Comparison of ENCODE assay signal across 8 cellular contexts in genomic region chr3:125519678-125520562, GRCh38. TPM values are rescaled to one million over a fixed set of nuclear protein-coding genes. Genes with fewer than 3 reads are reported as not detected.
DNase-seq lines count a peak whose midpoint lies in the region; ATAC-seq and TF ChIP-seq lines count a peak whose summit lies in the region.

TSS of gene SNX4 (minus strand) at chr3:125520202. CDS start at chr3:125520172, 30 bp downstream.

- ATAC-seq in GM19328 (IDR thresholded peaks at IDR 0.05; ENCODE audit: unreplicated experiment), result peak; percentile 85
- peak; percentile 65 for ATAC-seq in HG03469 (IDR thresholded peaks at IDR 0.05; ENCODE audit: unreplicated experiment)
- peak; percentile 97 for ATAC-seq in left colon

- no peaks in the 10 kb centered on the region for H3K27me3 Mint-ChIP-seq in activated CD4-positive, alpha-beta T cell treated with anti-CD3 and anti-CD28 coated beads, Interleukin-2, amount 10 ng/mL, durations not matched to agents 24 days and 14 days

- peak within 1 kb of the TSS; percentile 96 for H3K4me3 Mint-ChIP-seq in activated CD4-positive, alpha-beta T cell treated with anti-CD3 and anti-CD28 coated beads, Interleukin-2, amount 10 ng/mL, durations not matched to agents 24 days and 14 days

- peak within 1 kb of the TSS; percentile 87 for H3K27ac Mint-ChIP-seq in activated CD4-positive, alpha-beta T cell treated with anti-CD3 and anti-CD28 coated beads, Interleukin-2, amount 10 ng/mL, durations not matched to agents 24 days and 14 days

- no peaks in the 10 kb centered on the region for H3K27me3 ChIP-seq in BLaER1
- no peaks in the 10 kb centered on the region for H3K27me3 ChIP-seq in colonic mucosa

- peaks cover 24% of the 10 kb centered on the region for H3K4me1 Mint-ChIP-seq in activated CD4-positive, alpha-beta T cell treated with anti-CD3 and anti-CD28 coated beads, Interleukin-2, amount 10 ng/mL, durations not matched to agents 24 days and 14 days

- H4K20me1 ChIP-seq in BLaER1, result peaks cover 46% of the 10 kb centered on the region

- H3K4me3 ChIP-seq in BLaER1, result peak within 1 kb of the TSS; percentile 86
- peak within 1 kb of the TSS; percentile 98 for H3K4me3 ChIP-seq in colonic mucosa

- peak within 1 kb of the TSS; percentile 88 for H3K4me2 ChIP-seq in BLaER1

- no peak for TF ChIP-seq CTCF in colonic mucosa (IDR thresholded peaks at IDR 0.05)

- H3K36me3 ChIP-seq in BLaER1 (peaks cover 28% of the 10 kb centered on the region), colonic mucosa (no peaks in the 10 kb centered on the region)

- intact Hi-C loops in activated CD4-positive, alpha-beta T cell treated with anti-CD3 and anti-CD28 coated beads, Interleukin-2, amount 10 ng/mL, durations not matched to agents 24 days and 14 days (cut with micrococcal nuclease), result loop anchor here (1.0 to 10.0 kb wide), 2 partner anchors 75 to 145 kb away; partner anchors contain the start of genes OSBPL11 and ZNF148
- intact Hi-C loops in colonic mucosa (cut with DNase I), result no loop called here
- intact Hi-C loops in left colon (cut with DNase I, micrococcal nuclease), result no loop called here

- H3K9me3 Mint-ChIP-seq in activated CD4-positive, alpha-beta T cell treated with anti-CD3 and anti-CD28 coated beads, Interleukin-2, amount 10 ng/mL, durations not matched to agents 24 days and 14 days, result no peaks in the 10 kb centered on the region

- H3K27ac ChIP-seq in BLaER1 (peak within 1 kb of the TSS; percentile 88), colonic mucosa (peak within 1 kb of the TSS; percentile 72)

- peaks cover 22% of the 10 kb centered on the region for H3K36me3 Mint-ChIP-seq in activated CD4-positive, alpha-beta T cell treated with anti-CD3 and anti-CD28 coated beads, Interleukin-2, amount 10 ng/mL, durations not matched to agents 24 days and 14 days (ENCODE audit: low read depth)

- H3K9me3 ChIP-seq in BLaER1 (no peaks in the 10 kb centered on the region), colonic mucosa (no peaks in the 10 kb centered on the region)

- peak; percentile 81 to 96 for DNase-seq in NCI-H526 (lab: John Stamatoyannopoulos, UW)
- DNase-seq in activated CD4-positive, alpha-beta T cell treated with anti-CD3 and anti-CD28 coated beads, Interleukin-2, amount 10 ng/mL, durations not matched to agents 24 days and 14 days, result peak; percentile 96
- peak; percentile 94 for DNase-seq in colonic mucosa
- DNase-seq in left colon, result peak; percentile 93 to 97
- DNase-seq in stimulated activated CD4-positive, alpha-beta T cell treated with anti-CD3 and anti-CD28 coated beads, Interleukin-1b, Interleukin-23, amount 100 ng/mL, for 4 hours (ENCODE audit: low read depth in 2 of 2), result peak; percentile 72 to 76

- H3K9ac ChIP-seq in BLaER1 (peak within 1 kb of the TSS; percentile 93), colonic mucosa (ENCODE audit: low read depth in 2 of 2, low read length in 2 of 2) (peak within 1 kb of the TSS; percentile 92 to 95)

- H3K4me1 ChIP-seq in BLaER1, result peaks cover 34% of the 10 kb centered on the region
- H3K4me1 ChIP-seq in colonic mucosa, result peaks cover 12% of the 10 kb centered on the region

RNA-seq across cellular contexts. Expression of gene SNX4, which starts in this region (rescaled TPM):
- total RNA-seq in activated CD4-positive, alpha-beta T cell treated with anti-CD3 and anti-CD28 coated beads, Interleukin-2, amount 10 ng/mL, durations not matched to agents 24 days and 14 days, result 44.4 and 45.3 TPM in 2 replicates
- total RNA-seq in colonic mucosa (10 to 100 TPM; 45.0 to 59.7 TPM), left colon (10 to 100 TPM; 53.2 to 56.6 TPM)

Comparison
In these comparisons a context has a peak if more than half of its experiments do, and no peak if none do; other contexts are left out.
1. Peak in every context shown above with its lines: DNase-seq, ATAC-seq, H3K4me3 ChIP-seq and H3K27ac ChIP-seq.